In genomic region chr5:119274767-119275130, GRCh38 we compare ENCODE assay signal across 7 cellular contexts.
DNase-seq lines count a peak whose midpoint lies in the region; ATAC-seq and TF ChIP-seq lines count a peak whose summit lies in the region.

No MANE protein-coding gene starts in this region.

- H3K36me3 Mint-ChIP-seq in T-helper 1 cell treated with Interleukin-12 subunit alpha and Interleukin-12 subunit beta and Interleukin-4 antibody, amounts not matched to agents 30 μg/mL and 1 μg/mL, for 36 hours (ENCODE audit: low read depth), result peaks cover 20% of the 10 kb centered on the region

- H3K27ac Mint-ChIP-seq in T-helper 1 cell treated with Interleukin-12 subunit alpha and Interleukin-12 subunit beta and Interleukin-4 antibody, amounts not matched to agents 30 μg/mL and 1 μg/mL, for 36 hours, result peak overlapping the region; percentile 93

- peak overlapping the region; percentile 79 for H3K4me3 Mint-ChIP-seq in T-helper 1 cell treated with Interleukin-12 subunit alpha and Interleukin-12 subunit beta and Interleukin-4 antibody, amounts not matched to agents 30 μg/mL and 1 μg/mL, for 36 hours

- no peaks in the 10 kb centered on the region for H3K27me3 ChIP-seq in right atrium auricular region

- TF ChIP-seq CTCF in right atrium auricular region (IDR thresholded peaks at IDR 0.05), result no peak

- ATAC-seq in GM18517 (IDR thresholded peaks at IDR 0.05; ENCODE audit: unreplicated experiment) (peak; percentile 23), HG02884 (IDR thresholded peaks at IDR 0.05; ENCODE audit: unreplicated experiment) (peak; percentile 40)

- H3K4me3 ChIP-seq in right atrium auricular region, result no peak overlapping the region

- H3K27me3 Mint-ChIP-seq in T-helper 1 cell treated with Interleukin-12 subunit alpha and Interleukin-12 subunit beta and Interleukin-4 antibody, amounts not matched to agents 30 μg/mL and 1 μg/mL, for 36 hours (ENCODE audit: low read depth), result no peaks in the 10 kb centered on the region

- peaks cover 89% of the 10 kb centered on the region for H3K4me1 Mint-ChIP-seq in T-helper 1 cell treated with Interleukin-12 subunit alpha and Interleukin-12 subunit beta and Interleukin-4 antibody, amounts not matched to agents 30 μg/mL and 1 μg/mL, for 36 hours (ENCODE audit: low read depth)

- DNase-seq in iris pigment epithelial cell (ENCODE audit: low read depth), result peak; percentile 89
- DNase-seq in NCI-H82 treated with DMSO at 0.1 percent for 48 hours (lab: John Stamatoyannopoulos, UW; ENCODE audit: unreplicated experiment), result no peak
- no peak for DNase-seq in stimulated activated CD8-positive, alpha-beta memory T cell treated with anti-CD3 and anti-CD28 coated beads, Interleukin-4, amount 100 ng/mL, for 48 hours
- DNase-seq in right atrium auricular region (ENCODE audit: low spot score), result no peak

- no peaks in the 10 kb centered on the region for H3K36me3 ChIP-seq in right atrium auricular region

- H3K9me3 Mint-ChIP-seq in T-helper 1 cell treated with Interleukin-12 subunit alpha and Interleukin-12 subunit beta and Interleukin-4 antibody, amounts not matched to agents 30 μg/mL and 1 μg/mL, for 36 hours, result no peaks in the 10 kb centered on the region

- peaks cover 0 to 18% of the 10 kb centered on the region in 2 donors for H3K4me1 ChIP-seq in right atrium auricular region

- no peak overlapping the region for H3K27ac ChIP-seq in right atrium auricular region

- H3K9me3 ChIP-seq in right atrium auricular region, result no peaks in the 10 kb centered on the region
